In the genomic region with DNA sequence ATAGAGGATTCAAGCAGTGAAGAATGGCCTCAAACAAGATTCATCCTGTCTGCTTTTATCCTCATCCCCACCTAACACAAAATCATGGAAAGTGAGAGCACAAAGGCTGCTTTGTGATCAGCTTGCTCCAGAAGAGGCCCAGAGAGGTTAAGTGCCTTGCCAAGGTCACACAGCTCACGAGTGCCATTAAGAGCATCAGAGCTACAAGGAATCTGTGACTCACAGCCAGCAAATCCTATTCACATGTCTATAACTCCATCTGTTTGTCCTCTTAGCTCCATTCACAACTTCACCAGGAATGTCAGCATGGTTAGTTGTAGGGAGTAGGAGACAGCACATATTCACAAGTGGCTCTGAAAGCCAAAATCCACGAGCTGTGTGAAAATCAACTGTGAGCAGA, we compare ENCODE assay signal across 1 cellular context.
TF ChIP-seq lines count a peak whose summit lies in the region.

No MANE protein-coding gene starts in this region.

TF ChIP-seq in SK-N-SH, 30 proteins besides CTCF, POLR2A, EP300 and RAD21 (continued from another document):
- TF ChIP-seq IRF3 (IDR thresholded peaks at IDR 0.05; ENCODE audit: low read depth, low read length) (no peak), NFIC (IDR thresholded peaks at IDR 0.05; ENCODE audit: borderline replicate concordance) (no peak), FOXM1 (IDR thresholded peaks at IDR 0.05; ENCODE audit: low read depth) (no peak), JUND (IDR thresholded peaks at IDR 0.05) (no peak), USF1 (IDR thresholded peaks at IDR 0.05; ENCODE audit: borderline replicate concordance, low read depth) (no peak), RFX5 (IDR thresholded peaks at IDR 0.05; ENCODE audit: low read length) (no peak), ELF1 (IDR thresholded peaks at IDR 0.05) (no peak), TAF1 (IDR thresholded peaks at IDR 0.05; ENCODE audit: borderline replicate concordance, low read depth, low read length) (no peak), GABPA (IDR thresholded peaks at IDR 0.05; ENCODE audit: low read depth) (no peak), MEF2A (IDR thresholded peaks at IDR 0.05; ENCODE audit: borderline replicate concordance, low read depth) (no peak), EZH2phosphoT487 (IDR thresholded peaks at IDR 0.05; ENCODE audit: borderline replicate concordance, low read depth) (no peak), FOSL2 (IDR thresholded peaks at IDR 0.05; ENCODE audit: borderline replicate concordance, low read depth) (no peak), POLR2AphosphoS5 (IDR thresholded peaks at IDR 0.05; ENCODE audit: low read depth, low read length) (no peak), NRF1 (IDR thresholded peaks at IDR 0.05; ENCODE audit: low read depth, low read length) (no peak)
- TF ChIP-seq, protein P1, sequence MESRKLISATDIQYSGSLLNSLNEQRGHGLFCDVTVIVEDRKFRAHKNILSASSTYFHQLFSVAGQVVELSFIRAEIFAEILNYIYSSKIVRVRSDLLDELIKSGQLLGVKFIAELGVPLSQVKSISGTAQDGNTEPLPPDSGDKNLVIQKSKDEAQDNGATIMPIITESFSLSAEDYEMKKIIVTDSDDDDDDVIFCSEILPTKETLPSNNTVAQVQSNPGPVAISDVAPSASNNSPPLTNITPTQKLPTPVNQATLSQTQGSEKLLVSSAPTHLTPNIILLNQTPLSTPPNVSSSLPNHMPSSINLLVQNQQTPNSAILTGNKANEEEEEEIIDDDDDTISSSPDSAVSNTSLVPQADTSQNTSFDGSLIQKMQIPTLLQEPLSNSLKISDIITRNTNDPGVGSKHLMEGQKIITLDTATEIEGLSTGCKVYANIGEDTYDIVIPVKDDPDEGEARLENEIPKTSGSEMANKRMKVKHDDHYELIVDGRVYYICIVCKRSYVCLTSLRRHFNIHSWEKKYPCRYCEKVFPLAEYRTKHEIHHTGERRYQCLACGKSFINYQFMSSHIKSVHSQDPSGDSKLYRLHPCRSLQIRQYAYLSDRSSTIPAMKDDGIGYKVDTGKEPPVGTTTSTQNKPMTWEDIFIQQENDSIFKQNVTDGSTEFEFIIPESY (IDR thresholded peaks at IDR 0.05; ENCODE audit: borderline replicate concordance, low read depth), result no peak
